4 cellular contexts compared by ENCODE assay signal in the genomic region with DNA sequence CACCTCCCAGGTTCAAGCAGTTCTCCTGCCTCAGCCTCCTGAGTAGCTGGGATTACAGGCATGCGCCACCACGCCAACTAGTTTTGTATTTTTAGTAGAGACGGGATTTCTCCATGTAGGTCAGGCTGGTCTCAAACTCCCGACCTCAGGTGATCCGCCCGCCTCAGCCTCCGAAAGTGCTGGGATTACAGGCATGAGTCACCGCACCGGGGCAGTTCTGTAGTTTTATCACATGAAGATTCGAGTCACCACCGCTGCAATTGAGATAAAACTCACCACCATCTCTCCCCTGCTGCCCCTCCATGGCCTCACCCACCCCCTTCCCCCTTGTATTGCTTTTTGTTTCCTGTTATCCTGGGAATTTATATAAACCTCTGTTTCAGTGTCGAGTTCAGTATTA. TPM values are rescaled to one million over a fixed set of nuclear protein-coding genes. Genes with fewer than 3 reads are reported as not detected.
"Had no signal": no experiment of that assay in that cellular context is flagged by ENCODE, and none has a peak within 500 bp of the region (broad histone marks: within the 10 kb centered on the region; RNA-seq: fewer than 3 reads in every experiment).

No MANE protein-coding gene starts in this region.

RNA-seq across cellular contexts. Expression of a gene that starts 57.2 kb away (rescaled TPM):
- total RNA-seq: LHCN-M2, Right ventricle myocardium superior, SJSA1 had no signal
- polyA plus RNA-seq: IgD-negative memory B cell had no signal
